Comparison of ENCODE assay signal across 9 cellular contexts in the genomic region with DNA sequence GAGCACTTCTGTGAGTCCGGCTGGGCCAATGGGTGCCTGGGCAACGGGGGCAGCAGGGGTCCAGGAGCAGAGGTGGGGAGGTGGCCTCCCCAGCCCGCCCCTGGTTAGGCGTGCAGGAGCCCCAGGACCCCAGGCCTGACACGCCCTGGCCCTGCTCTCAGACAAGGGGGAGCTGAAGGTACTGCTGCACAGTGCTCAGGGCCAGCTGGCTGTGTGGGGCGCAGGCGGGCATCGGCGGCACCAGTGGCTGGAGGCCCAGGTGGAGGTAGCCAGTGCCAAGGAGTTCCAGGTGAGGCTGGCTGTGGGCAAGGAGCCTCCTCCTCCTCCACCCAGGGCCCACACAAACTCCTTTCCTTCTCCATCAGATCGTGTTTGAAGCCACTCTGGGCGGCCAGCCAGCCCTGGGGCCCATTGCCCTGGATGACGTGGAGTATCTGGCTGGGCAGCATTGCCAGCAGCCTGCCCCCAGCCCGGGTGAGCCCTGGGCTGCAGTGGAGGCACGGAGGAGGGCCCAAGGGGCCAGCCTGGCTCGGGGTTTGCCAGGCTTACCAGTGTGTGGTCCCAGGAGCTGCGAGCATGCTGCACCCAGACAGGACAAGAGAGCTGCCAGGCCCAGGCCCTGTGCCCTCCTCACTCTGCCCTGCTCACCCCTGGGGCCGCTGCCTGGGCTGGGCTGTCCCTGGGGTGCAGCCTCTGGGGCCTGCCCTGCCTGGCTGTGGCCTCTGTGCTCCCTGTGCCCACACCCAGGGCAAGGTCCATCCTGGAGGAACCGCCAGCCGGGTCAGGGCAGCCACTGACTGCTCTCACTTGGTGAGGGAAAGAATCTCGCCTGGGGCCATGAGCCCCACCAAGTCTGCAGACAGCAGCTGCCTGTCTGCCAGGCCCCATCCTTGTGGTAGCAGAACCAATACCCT. TPM values are rescaled to one million over a fixed set of nuclear protein-coding genes. Genes with fewer than 3 reads are reported as not detected.
A peak's percentile ranks its signal among the peaks of the same experiment; 100 is the strongest.
DNase-seq lines count a peak whose midpoint lies in the region; ATAC-seq lines count a peak whose summit lies in the region.
"Had no signal": no experiment of that assay in that cellular context is flagged by ENCODE, and none has a peak within 500 bp of the region (broad histone marks: within the 10 kb centered on the region; RNA-seq: fewer than 3 reads in every experiment).

No MANE protein-coding gene starts in this region.

- H3K27me3 ChIP-seq in duodenal mucosa (ENCODE audit: control insufficient read depth in 1 of 2, insufficient read depth in 2 of 2, low read length in 2 of 2): no peaks in the 10 kb centered on the region

- H3K27ac ChIP-seq in duodenal mucosa (ENCODE audit: low read depth, low read length): peak overlapping the region; percentile 95

- peak overlapping the region; percentile 68 to 79 for H3K9ac ChIP-seq in duodenal mucosa (ENCODE audit: low read depth in 1 of 2, low read length in 2 of 2)

- H3K4me3 ChIP-seq in duodenal mucosa (ENCODE audit: low read depth in 1 of 2, low read length in 2 of 2): peak overlapping the region; percentile 32 to 35

- no peak for ATAC-seq in GM21528 (IDR thresholded peaks at IDR 0.05; ENCODE audit: low FRiP score, unreplicated experiment)

- H3K4me1 ChIP-seq in duodenal mucosa (ENCODE audit: control insufficient read depth in 1 of 2, insufficient read depth in 2 of 2, low read length in 2 of 2): peaks cover 43 to 60% of the 10 kb centered on the region in 2 donors

- no peaks in the 10 kb centered on the region for H3K9me3 ChIP-seq in duodenal mucosa (ENCODE audit: control insufficient read depth in 1 of 2, low read length in 2 of 2)

- DNase-seq in AG08396 (ENCODE audit: low spot score) (peak; percentile 75), NCI-H2029 treated with DMSO at 0.1 percent for 48 hours (lab: John Stamatoyannopoulos, UW) (peak; percentile 77), mucosa of gallbladder (ENCODE audit: low spot score) (peak; percentile 82), NCI-H1048 (lab: John Stamatoyannopoulos, UW) (no peak), AML-193 (lab: John Stamatoyannopoulos, UW) (no peak), iPS-NIHi11 (ENCODE audit: low spot score) (no peak)
- DNase-seq: NCI-H1092 treated with DMSO at 0.1 percent for 48 hours had no signal

- peaks cover 22 to 36% of the 10 kb centered on the region in 2 donors for H3K36me3 ChIP-seq in duodenal mucosa (ENCODE audit: control insufficient read depth in 1 of 2, insufficient read depth in 2 of 2, low read length in 2 of 2)

RNA-seq across cellular contexts. Expression of gene MAMDC4, which starts 7.0 kb away (rescaled TPM):
- total RNA-seq in mucosa of gallbladder: 38.6 TPM

RNA-seq across cellular contexts. Expression of gene EDF1, which starts 7.0 kb away (rescaled TPM):
- 342 TPM for total RNA-seq in mucosa of gallbladder

RNA-seq across cellular contexts. Expression of gene PHPT1, which starts 9.9 kb away (rescaled TPM):
- 150 TPM for total RNA-seq in mucosa of gallbladder

RNA-seq across cellular contexts. Expression of gene AJM1, which starts 16.8 kb away (rescaled TPM):
- total RNA-seq in mucosa of gallbladder: 19.4 TPM

RNA-seq across cellular contexts. Expression of gene TRAF2, which starts 27.2 kb away (rescaled TPM):
- total RNA-seq in mucosa of gallbladder: 19.6 TPM

Comparison
In these comparisons a context has a peak if more than half of its experiments do, and no peak if none do; other contexts are left out.
1. DNase-seq: peak in AG08396 (single experiment), NCI-H2029 treated with DMSO at 0.1 percent for 48 hours (single experiment) and mucosa of gallbladder (single experiment); none in NCI-H1048 (single experiment), AML-193 (0 of 2) and iPS-NIHi11 (single experiment).